1 cellular context compared by ENCODE assay signal in the genomic region with DNA sequence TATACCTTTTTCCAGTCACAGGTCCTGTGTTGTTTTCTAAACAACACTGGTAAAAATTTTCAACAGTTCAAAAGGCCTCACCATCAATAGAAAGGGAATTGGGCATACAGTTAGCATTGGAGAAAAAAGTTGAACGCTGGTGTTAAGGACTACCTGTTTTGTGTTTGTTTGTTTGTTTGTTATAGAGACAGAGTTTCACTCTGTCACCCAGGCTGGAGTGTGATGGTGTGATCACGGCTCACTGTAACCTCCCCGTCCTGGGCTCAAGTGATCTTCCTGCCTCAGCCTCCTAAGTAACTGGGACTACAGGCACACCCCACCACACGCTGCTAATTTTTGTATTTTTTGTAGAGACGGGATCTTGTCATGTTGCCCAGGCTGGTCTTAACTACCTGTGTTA.
TF ChIP-seq lines count a peak whose summit lies in the region.

No MANE protein-coding gene starts in this region.

TF ChIP-seq in endothelial cell of umbilical vein, 7 proteins besides CTCF, POLR2A, EP300 and RAD21:
- TF ChIP-seq FOS (IDR thresholded peaks at IDR 0.05; ENCODE audit: borderline replicate concordance, insufficient read depth, low read length) (no peak), POLR2AphosphoS5 (IDR thresholded peaks at IDR 0.05; ENCODE audit: insufficient read depth, low read depth, low read length) (peak; percentile 65)
